In the genomic region with DNA sequence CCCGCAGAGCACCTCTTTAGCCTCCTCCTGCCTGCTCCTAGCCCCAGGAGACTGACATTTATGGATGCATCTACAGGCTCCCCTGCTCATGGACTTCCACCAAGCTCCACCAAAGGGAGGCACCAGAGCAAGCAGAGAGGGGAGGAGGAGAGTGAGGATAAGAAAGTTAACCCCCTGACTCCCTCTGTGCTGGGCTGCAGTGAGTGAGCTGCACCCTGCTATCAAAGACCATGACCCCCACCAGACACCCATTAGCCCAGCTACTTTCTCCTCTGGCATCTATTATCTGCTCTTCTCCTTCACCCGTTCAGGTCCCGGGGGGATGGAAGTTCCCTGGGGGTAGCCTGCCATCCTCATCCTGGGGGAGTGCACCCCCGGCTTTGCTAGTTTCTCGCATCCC, we compare ENCODE assay signal across 17 cellular contexts. TPM values are rescaled to one million over a fixed set of nuclear protein-coding genes. Genes with fewer than 3 reads are reported as not detected.
A peak's percentile ranks its signal among the peaks of the same experiment; 100 is the strongest.
DNase-seq lines count a peak whose midpoint lies in the region; ATAC-seq and TF ChIP-seq lines count a peak whose summit lies in the region.
"Had no signal": no experiment of that assay in that cellular context is flagged by ENCODE, and none has a peak within 500 bp of the region (broad histone marks: within the 10 kb centered on the region; RNA-seq: fewer than 3 reads in every experiment).

No MANE protein-coding gene starts in this region.

- H3K27ac Mint-ChIP-seq in chondrocyte (ENCODE audit: unreplicated experiment): peak overlapping the region; percentile 76

- TF ChIP-seq RAD21 in SK-N-SH (IDR thresholded peaks at IDR 0.05; ENCODE audit: low read length): no peak

- CTCF ChIA-PET in SK-N-SH (lab: Yijun Ruan, JAX) (no interaction called here), HEK293 (lab: Yijun Ruan, JAX) (interaction anchor here (0.6 kb wide), 1 partner anchor 305 kb away, joined by 4 read pairs; no protein-coding TSS in a partner anchor)

- DNase-seq in SK-N-SH (no peak), chondrocyte (ENCODE audit: low spot score) (no peak), osteoblast (ENCODE audit: insufficient read length, low spot score, missing footprints) (no peak), COLO668 (lab: John Stamatoyannopoulos, UW; ENCODE audit: unreplicated experiment) (no peak), sciatic nerve (ENCODE audit: low spot score) (no peak)
- DNase-seq: activated CD4-positive, CD25-positive, alpha-beta regulatory T cell treated with anti-CD3 and anti-CD28 coated beads, Interleukin-2, amount 50 U/mL, for 72 hours; cerebellar nuclear complex; mammary epithelial cell; MV-4-11; nucleus accumbens; stimulated activated CD4-positive, alpha-beta T cell treated with anti-CD3 and anti-CD28 coated beads, Interleukin-4, amount 100 ng/mL, for 4 hours; tibial artery had no signal

- no peak overlapping the region for H2AFZ ChIP-seq in SK-N-SH (ENCODE audit: low read depth)
- no peak overlapping the region for H2AFZ ChIP-seq in osteoblast (ENCODE audit: low read length)

- intact Hi-C loops in sciatic nerve (cut with DNase I): no loop called here

- H3K9me3 Mint-ChIP-seq in chondrocyte (ENCODE audit: low read depth): peaks cover 3% of the 10 kb centered on the region

- no peak overlapping the region for H3K4me3 ChIP-seq in SK-N-SH (ENCODE audit: low read depth in 2 of 2, low read length in 1 of 2)
- H3K4me3 ChIP-seq in HEK293 (ENCODE audit: low read depth, low read length): no peak overlapping the region
- H3K4me3 ChIP-seq in osteoblast (ENCODE audit: insufficient read depth, low read length): no peak overlapping the region
- H3K4me3 ChIP-seq: A549, HAP-1, tibial artery had no signal

- no peaks in the 10 kb centered on the region for H3K27me3 ChIP-seq in SK-N-SH (ENCODE audit: insufficient read depth)
- no peaks in the 10 kb centered on the region for H3K27me3 ChIP-seq in osteoblast (ENCODE audit: insufficient read depth, low read length)
- H3K27me3 ChIP-seq: tibial artery had no signal

- no peaks in the 10 kb centered on the region for H3F3A ChIP-seq in SK-N-SH (replicated peaks; ENCODE audit: insufficient read depth)

- peak overlapping the region; percentile 16; the same call in 1 of the 2 replicates for H3K9ac ChIP-seq in SK-N-SH

- no peaks in the 10 kb centered on the region for H3K27me3 Mint-ChIP-seq in chondrocyte (ENCODE audit: low read depth)

- TF ChIP-seq CTCF in SK-N-SH (IDR thresholded peaks at IDR 0.05): no peak
- no peak for TF ChIP-seq CTCF in HEK293 (tag by site-specific recombination; IDR thresholded peaks at IDR 0.05)
- TF ChIP-seq CTCF in chondrocyte (IDR thresholded peaks at IDR 0.05): no peak
- no peak for TF ChIP-seq CTCF in osteoblast (IDR thresholded peaks at IDR 0.05; ENCODE audit: extremely low read depth, low read depth, low read length)

- H3K9me3 ChIP-seq in SK-N-SH (no peaks in the 10 kb centered on the region), HEK293 (ENCODE audit: control insufficient read depth, insufficient read depth, low read depth, low read length) (no peaks in the 10 kb centered on the region; the same call in 1 of the 2 replicates), osteoblast (ENCODE audit: low read depth, low read length) (no peaks in the 10 kb centered on the region)
- H3K9me3 ChIP-seq: A549, HAP-1, tibial artery had no signal

- POLR2A ChIA-PET in SK-N-SH (lab: Yijun Ruan, JAX): no interaction called here
- POLR2A ChIA-PET in HEK293 (lab: Yijun Ruan, JAX): no interaction called here

- H3K36me3 ChIP-seq in SK-N-SH (replicated peaks in 1 of 2; ENCODE audit: control insufficient read depth in 1 of 2, insufficient read depth in 2 of 2, low read length in 1 of 2): peaks cover 0 to 4% of the 10 kb centered on the region in 2 experiments
- no peaks in the 10 kb centered on the region; a peak in 1 of 3 replicates for H3K36me3 ChIP-seq in HEK293 (ENCODE audit: control insufficient read depth in 2 of 2, insufficient read depth in 1 of 2, low read length in 2 of 2)
- no peaks in the 10 kb centered on the region for H3K36me3 ChIP-seq in osteoblast (ENCODE audit: insufficient read depth, low read length)
- H3K36me3 ChIP-seq: HAP-1, tibial artery had no signal

- WGBS in SK-N-SH (ENCODE audit: low lambda C conversion rate): 96% methylated on average over 5 of the region's 5 CpGs

- H4K20me1 ChIP-seq in SK-N-SH (ENCODE audit: insufficient read depth) (no peaks in the 10 kb centered on the region), osteoblast (ENCODE audit: insufficient read depth, low read length) (peaks cover 1% of the 10 kb centered on the region)

- peak overlapping the region in 1 of 2 experiments; percentile 66; a peak in 2 of 4 replicates for H3K27ac ChIP-seq in SK-N-SH (ENCODE audit: low read depth in 2 of 2, low read length in 1 of 2)
- no peak overlapping the region for H3K27ac ChIP-seq in HEK293 (ENCODE audit: extremely low read depth, low read depth, low read length)
- no peak overlapping the region for H3K27ac ChIP-seq in osteoblast (ENCODE audit: low read depth, low read length)
- H3K27ac ChIP-seq: A549, tibial artery had no signal

- no peak overlapping the region for H3K4me3 Mint-ChIP-seq in chondrocyte (ENCODE audit: unreplicated experiment)

- H3K9me2 ChIP-seq in SK-N-SH: no peaks in the 10 kb centered on the region

- H3K36me3 Mint-ChIP-seq in chondrocyte (ENCODE audit: low read depth): peaks cover 3% of the 10 kb centered on the region

- peak overlapping the region; percentile 58; the same call in 1 of the 2 replicates for H3K4me2 ChIP-seq in SK-N-SH
- peak overlapping the region; percentile 53 for H3K4me2 ChIP-seq in osteoblast (ENCODE audit: insufficient read depth, low read length)
- H3K4me2 ChIP-seq: A549 had no signal

- peaks cover 18 to 20% of the 10 kb centered on the region in 2 experiments; a peak in 2 of 4 replicates for H3K4me1 ChIP-seq in SK-N-SH (ENCODE audit: control insufficient read depth in 1 of 2, insufficient read depth in 2 of 2, low read depth in 1 of 2, low read length in 1 of 2)
- no peaks in the 10 kb centered on the region for H3K4me1 ChIP-seq in HEK293 (ENCODE audit: control insufficient read depth, insufficient read depth, low read length)
- peaks cover 19% of the 10 kb centered on the region for H3K4me1 ChIP-seq in osteoblast (ENCODE audit: insufficient read depth, low read length)
- H3K4me1 ChIP-seq: HAP-1 had no signal

- ATAC-seq in SK-N-SH treated with all-trans-retinoic acid at 6 μM for 48 hours (no peak; the same call in 1 of the 3 replicates), GM19023 (IDR thresholded peaks at IDR 0.05; ENCODE audit: unreplicated experiment) (no peak), sciatic nerve (no peak)
- ATAC-seq: A549 had no signal

- peaks cover 18% of the 10 kb centered on the region for H3K79me2 ChIP-seq in SK-N-SH (ENCODE audit: insufficient read depth)
- H3K79me2 ChIP-seq in osteoblast (ENCODE audit: insufficient read depth, low read length): peaks cover 19% of the 10 kb centered on the region

- no peak for TF ChIP-seq EP300 in SK-N-SH (IDR thresholded peaks at IDR 0.05; ENCODE audit: borderline replicate concordance in 1 of 2, low read depth in 1 of 2, low read length in 1 of 2)

- H3K4me1 Mint-ChIP-seq in chondrocyte (ENCODE audit: low read depth): peaks cover 49% of the 10 kb centered on the region

TF ChIP-seq in SK-N-SH, 30 proteins besides CTCF, POLR2A, EP300 and RAD21 (continues in another document):
- TF ChIP-seq JUND (IDR thresholded peaks at IDR 0.05): no peak
- TF ChIP-seq RFX5 (IDR thresholded peaks at IDR 0.05; ENCODE audit: low read length): no peak

TF ChIP-seq in SK-N-SH treated with all-trans-retinoic acid at 6 μM for 48 hours, 23 proteins besides CTCF, POLR2A, EP300 and RAD21 (continues in another document):
- TF ChIP-seq ZNF70 (CRISPR knock-in tag; IDR thresholded peaks at IDR 0.05) (no peak), ZNF8 (CRISPR knock-in tag; IDR thresholded peaks at IDR 0.05) (no peak), CSDC2 (CRISPR knock-in tag; IDR thresholded peaks at IDR 0.05) (no peak)
- TF ChIP-seq, protein P1, sequence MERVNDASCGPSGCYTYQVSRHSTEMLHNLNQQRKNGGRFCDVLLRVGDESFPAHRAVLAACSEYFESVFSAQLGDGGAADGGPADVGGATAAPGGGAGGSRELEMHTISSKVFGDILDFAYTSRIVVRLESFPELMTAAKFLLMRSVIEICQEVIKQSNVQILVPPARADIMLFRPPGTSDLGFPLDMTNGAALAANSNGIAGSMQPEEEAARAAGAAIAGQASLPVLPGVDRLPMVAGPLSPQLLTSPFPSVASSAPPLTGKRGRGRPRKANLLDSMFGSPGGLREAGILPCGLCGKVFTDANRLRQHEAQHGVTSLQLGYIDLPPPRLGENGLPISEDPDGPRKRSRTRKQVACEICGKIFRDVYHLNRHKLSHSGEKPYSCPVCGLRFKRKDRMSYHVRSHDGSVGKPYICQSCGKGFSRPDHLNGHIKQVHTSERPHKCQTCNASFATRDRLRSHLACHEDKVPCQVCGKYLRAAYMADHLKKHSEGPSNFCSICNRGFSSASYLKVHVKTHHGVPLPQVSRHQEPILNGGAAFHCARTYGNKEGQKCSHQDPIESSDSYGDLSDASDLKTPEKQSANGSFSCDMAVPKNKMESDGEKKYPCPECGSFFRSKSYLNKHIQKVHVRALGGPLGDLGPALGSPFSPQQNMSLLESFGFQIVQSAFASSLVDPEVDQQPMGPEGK (CRISPR knock-in tag; IDR thresholded peaks at IDR 0.05; ENCODE audit: borderline replicate concordance): no peak

TF ChIP-seq in HEK293, 187 proteins besides CTCF, POLR2A, EP300 and RAD21:
- TF ChIP-seq ZNF114 (tag by site-specific recombination; IDR thresholded peaks at IDR 0.05): no peak
- no peak for TF ChIP-seq ZNF768 (tag by site-specific recombination; IDR thresholded peaks at IDR 0.05)
- TF ChIP-seq ZIC2 (tag by site-specific recombination; IDR thresholded peaks at IDR 0.05): peak; percentile 82

RNA-seq across cellular contexts. Expression of a gene that starts 45.4 kb away (rescaled TPM):
- 9.8 and 12.0 TPM in 2 replicates for polyA plus RNA-seq in SK-N-SH (2012; rRNA removed)
- 10.5 and 11.9 TPM in 2 replicates for polyA plus RNA-seq in SK-N-SH (2012; cell fraction: cytosol; rRNA removed)
- 9.6 and 9.8 TPM in 2 replicates for polyA plus RNA-seq in SK-N-SH (2012; cell fraction: nucleus; rRNA removed)
- total RNA-seq in chondrocyte (129 to 161 TPM (median 155 TPM) in 3 replicates), osteoblast (44.5 and 49.9 TPM in 2 replicates), sciatic nerve (80.9 TPM)
